ENCODE assay signal across 9 cellular contexts in genomic region chr6:169800668-169801395, GRCh38. TPM values are rescaled to one million over a fixed set of nuclear protein-coding genes. Genes with fewer than 3 reads are reported as not detected.
A peak's percentile ranks its signal among the peaks of the same experiment; 100 is the strongest.
DNase-seq lines count a peak whose midpoint lies in the region; ATAC-seq and TF ChIP-seq lines count a peak whose summit lies in the region.
"Had no signal": no experiment of that assay in that cellular context is flagged by ENCODE, and none has a peak within 500 bp of the region (broad histone marks: within the 10 kb centered on the region; RNA-seq: fewer than 3 reads in every experiment).

No MANE protein-coding gene starts in this region.

- 0 out of 2 replicates have a peak overlapping the region, but pooled peaks have one; percentile 12 for H3K4me2 ChIP-seq in OCI-LY3 (ENCODE audit: low read length)

- ATAC-seq in GM21786 (IDR thresholded peaks at IDR 0.05; ENCODE audit: unreplicated experiment) (peak; percentile 53), HG03039 (IDR thresholded peaks at IDR 0.05; ENCODE audit: unreplicated experiment) (no peak)

- peaks cover 21% of the 10 kb centered on the region for H3K9me3 Mint-ChIP-seq in glutamatergic neuron (ENCODE audit: unreplicated experiment)

- H3K27ac ChIP-seq in OCI-LY3 (ENCODE audit: low read length) (no peak overlapping the region), subcutaneous abdominal adipose tissue (ENCODE audit: low read depth, low read length) (peak overlapping the region; percentile 65)

- no peaks in the 10 kb centered on the region for H3K9me3 ChIP-seq in OCI-LY3 (ENCODE audit: insufficient read depth, low read length)
- H3K9me3 ChIP-seq in subcutaneous abdominal adipose tissue (ENCODE audit: control insufficient read depth in 5 of 5, low read length in 5 of 5) = no peaks in the 10 kb centered on the region

- H3K4me1 ChIP-seq in OCI-LY3 (ENCODE audit: low read length) (peaks cover 9% of the 10 kb centered on the region), subcutaneous abdominal adipose tissue (ENCODE audit: control insufficient read depth in 5 of 5, insufficient read depth in 5 of 5, low read length in 5 of 5) (peaks cover 1 to 29% (median 23%) of the 10 kb centered on the region in 5 donors)

- H3K27ac Mint-ChIP-seq in glutamatergic neuron (ENCODE audit: unreplicated experiment) = no peak overlapping the region
- H3K27ac Mint-ChIP-seq: activated naive CD8-positive, alpha-beta T cell treated with anti-CD3 and anti-CD28 coated beads, Interleukin-2, amount 10 ng/mL, durations not matched to agents 7 days and 5 days had no signal

- peaks cover 23% of the 10 kb centered on the region for H3K4me1 Mint-ChIP-seq in glutamatergic neuron (ENCODE audit: low read depth, unreplicated experiment)

- H3K4me3 Mint-ChIP-seq in glutamatergic neuron (ENCODE audit: unreplicated experiment) = peak overlapping the region; percentile 2
- H3K4me3 Mint-ChIP-seq: activated naive CD8-positive, alpha-beta T cell treated with anti-CD3 and anti-CD28 coated beads, Interleukin-2, amount 10 ng/mL, durations not matched to agents 7 days and 5 days had no signal

- no peak for TF ChIP-seq CTCF in OCI-LY3 (IDR thresholded peaks at IDR 0.05; ENCODE audit: low read depth, low read length)
- no peak for TF ChIP-seq CTCF in glutamatergic neuron (IDR thresholded peaks at IDR 0.05; ENCODE audit: partially characterized antibody, unreplicated experiment)
- TF ChIP-seq CTCF in GM13976 (IDR thresholded peaks at IDR 0.05; ENCODE audit: borderline replicate concordance, control extremely low read depth, extremely low read depth, insufficient read depth, missing control alignments) = no peak

- H3K27me3 Mint-ChIP-seq in glutamatergic neuron (ENCODE audit: unreplicated experiment) = peaks cover 16% of the 10 kb centered on the region

- H3K4me3 ChIP-seq in OCI-LY3 (ENCODE audit: low read length) (no peak overlapping the region), subcutaneous abdominal adipose tissue (ENCODE audit: low read depth in 1 of 5, low read length in 5 of 5) (no peak overlapping the region)

- 0 out of 2 replicates have a peak overlapping the region, but pooled peaks have one; percentile 21 for H2AFZ ChIP-seq in OCI-LY3 (ENCODE audit: low read depth, low read length)

- no peak overlapping the region for H3K9ac ChIP-seq in OCI-LY3 (ENCODE audit: low read length)
- H3K9ac ChIP-seq in subcutaneous abdominal adipose tissue (ENCODE audit: low read length in 5 of 5) = no peak overlapping the region

- DNase-seq in Ammon's horn (ENCODE audit: low spot score) = peak; percentile 79
- peak; percentile 47 for DNase-seq in glutamatergic neuron
- no peak for DNase-seq in GM13976 (ENCODE audit: low spot score)
- no peak for DNase-seq in T-helper 1 cell

- H3K36me3 ChIP-seq in OCI-LY3 (replicated peaks; ENCODE audit: low read depth, low read length) (no peaks in the 10 kb centered on the region), subcutaneous abdominal adipose tissue (ENCODE audit: control insufficient read depth in 5 of 5, insufficient read depth in 5 of 5, low read length in 5 of 5) (no peaks in the 10 kb centered on the region)

- H3K27me3 ChIP-seq in OCI-LY3 (ENCODE audit: low read depth, low read length) = 0 out of 2 replicates have a peak, but pooled peaks cover 5% of the 10 kb centered on the region
- H3K27me3 ChIP-seq in subcutaneous abdominal adipose tissue (ENCODE audit: control insufficient read depth in 5 of 5, insufficient read depth in 4 of 5, low read length in 5 of 5) = peaks cover 0 to 6% (median 3%) of the 10 kb centered on the region in 5 donors

- H3K36me3 Mint-ChIP-seq in glutamatergic neuron (ENCODE audit: unreplicated experiment) = peaks cover 28% of the 10 kb centered on the region
- H3K36me3 Mint-ChIP-seq: activated naive CD8-positive, alpha-beta T cell treated with anti-CD3 and anti-CD28 coated beads, Interleukin-2, amount 10 ng/mL, durations not matched to agents 7 days and 5 days had no signal

- in situ Hi-C loops in GM13976 (cut with MboI; ENCODE audit: low sequenced_read_pairs, unreplicated experiment) = no loop called here

- H3K79me2 ChIP-seq in OCI-LY3 (ENCODE audit: low read length) = no peaks in the 10 kb centered on the region

- no peaks in the 10 kb centered on the region for H4K20me1 ChIP-seq in OCI-LY3 (ENCODE audit: insufficient read depth, low read length)

RNA-seq across cellular contexts. Expression of gene ERMARD, which starts 49.4 kb away (rescaled TPM):
- total RNA-seq in glutamatergic neuron (ENCODE audit: unreplicated experiment) = 15.2 TPM

RNA-seq across cellular contexts. Expression of gene DYNLT2, which starts 49.5 kb away (rescaled TPM):
- 1.7 TPM for total RNA-seq in glutamatergic neuron (ENCODE audit: unreplicated experiment)

Comparison
In these comparisons a context has a peak if more than half of its experiments do, and no peak if none do; other contexts are left out.
1. DNase-seq: peak in Ammon's horn (single experiment) and glutamatergic neuron (single experiment); none in GM13976 (single experiment) and T-helper 1 cell (0 of 5).